Comparison of ENCODE assay signal across 8 cellular contexts in genomic region chr7:42945821-42946615, GRCh38. TPM values are rescaled to one million over a fixed set of nuclear protein-coding genes. Genes with fewer than 3 reads are reported as not detected.
DNase-seq lines count a peak whose midpoint lies in the region; ATAC-seq, FAIRE-seq and TF ChIP-seq lines count a peak whose summit lies in the region.

No MANE protein-coding gene starts in this region.

- in situ Hi-C loops in K562 (cut with MboI): loop anchor here (10.0 to 25.0 kb wide), 2 partner anchors 159 to 316 kb away; no protein-coding TSS in a partner anchor

- peak; percentile 99 for FAIRE-seq in K562 (lab: Jason Lieb, UNC)

- H3K27ac ChIP-seq in K562 (ENCODE audit: extremely low read depth, low read depth, low read length): peak overlapping the region; percentile 75
- no peak overlapping the region for H3K27ac ChIP-seq in coronary artery
- no peak overlapping the region for H3K27ac ChIP-seq in right atrium auricular region

- peak in 1 of 2 experiments; percentile 15; a peak in 2 of 4 replicates for TF ChIP-seq RAD21 in K562 (CRISPR knock-in tag; conservative IDR thresholded peaks at IDR 0.05 in 1 of 2, IDR thresholded peaks at IDR 0.05 in 1 of 2)

- peaks cover 4% of the 10 kb centered on the region for H3K9me3 Mint-ChIP-seq in WTC11

- no peaks in the 10 kb centered on the region for H3K36me3 Mint-ChIP-seq in WTC11

- H3K4me1 Mint-ChIP-seq in WTC11: peaks cover 12% of the 10 kb centered on the region

- TF ChIP-seq CTCF in K562 (IDR thresholded peaks at IDR 0.05 in 2 of 3, conservative IDR thresholded peaks at IDR 0.05 in 1 of 3; ENCODE audit: insufficient read depth in 2 of 3, low read depth in 1 of 3, low read length in 3 of 3) (no peak), WTC11 (IDR thresholded peaks at IDR 0.05) (no peak), coronary artery (IDR thresholded peaks at IDR 0.05) (no peak), right atrium auricular region (IDR thresholded peaks at IDR 0.05) (no peak)

- WGBS in K562 (ENCODE audit: insufficient coverage, low coverage, missing lambda C conversion rate): 10% methylated on average over 4 of the region's 4 CpGs

- BruUV-seq in K562 (replicated peaks; lab: Mats Ljungman, UMichigan): no TSS peak

- H3K9me3 ChIP-seq in K562 (replicated peaks; ENCODE audit: control insufficient read depth, insufficient read depth, low read depth, low read length): no peaks in the 10 kb centered on the region
- no peaks in the 10 kb centered on the region for H3K9me3 ChIP-seq in right atrium auricular region

- TF ChIP-seq POLR2A in K562 (conservative IDR thresholded peaks at IDR 0.05): peak; percentile 71

- no peaks in the 10 kb centered on the region for H3K79me2 ChIP-seq in K562 (ENCODE audit: control insufficient read depth, insufficient read depth, low read length)

- H2AFZ ChIP-seq in K562 (ENCODE audit: low read depth, low read length): peak overlapping the region; percentile 80

- H3K9me1 ChIP-seq in K562 (ENCODE audit: control insufficient read depth, insufficient read depth, low read length): no peaks in the 10 kb centered on the region

- peak overlapping the region; percentile 51 to 66; a peak in 3 of 4 replicates for H3K9ac ChIP-seq in K562 (ENCODE audit: insufficient read depth in 1 of 2, low read depth in 2 of 2, low read length in 2 of 2)

- intact Hi-C loops in K562 (cut with micrococcal nuclease): loop anchor here (1.0 kb wide), 1 partner anchor 40 kb away; no protein-coding TSS in a partner anchor

- POLR2A ChIA-PET in K562 (lab: Yijun Ruan, JAX) (interaction anchor here (0.6 to 1.8 kb wide), 6 partner anchors 10 to 1636 kb away, joined by 3 to 14 read pairs (median 6); partner anchors contain the start of genes MRPL32 and PSMA2), WTC11 (lab: Charles Lee) (interaction anchor here (0.6 kb wide), 1 partner anchor 223 kb away, joined by 3 read pairs; no protein-coding TSS in a partner anchor)

- no peak overlapping the region for H3K27ac Mint-ChIP-seq in WTC11

- DNase-seq in EH (ENCODE audit: low read depth) (peak; percentile 36), K562 (ENCODE audit: extremely low read depth in 1 of 4, low spot score in 3 of 4) (peak; percentile 61 to 94 (median 79)), WTC11 (ENCODE audit: low spot score) (no peak), coronary artery (ENCODE audit: low spot score) (no peak), right atrium auricular region (ENCODE audit: low spot score) (no peak), COLO829 (ENCODE audit: low spot score) (no peak)

- H3K36me3 ChIP-seq in K562 (ENCODE audit: control insufficient read depth, insufficient read depth, low read length) (no peaks in the 10 kb centered on the region; the same call in 2 of the 3 replicates), right atrium auricular region (no peaks in the 10 kb centered on the region)

- no peak overlapping the region for H3K4me3 Mint-ChIP-seq in WTC11

- H3K27me3 ChIP-seq in K562 (ENCODE audit: control insufficient read depth in 2 of 2, insufficient read depth in 2 of 2, low read length in 2 of 2): no peaks in the 10 kb centered on the region
- no peaks in the 10 kb centered on the region for H3K27me3 ChIP-seq in right atrium auricular region

- H3K27me3 Mint-ChIP-seq in WTC11 (ENCODE audit: low read depth): no peaks in the 10 kb centered on the region

- ATAC-seq in GM19438 (IDR thresholded peaks at IDR 0.05; ENCODE audit: low read depth, unreplicated experiment) (peak; percentile 80), HG03280 (IDR thresholded peaks at IDR 0.05; ENCODE audit: unreplicated experiment) (peak; percentile 45), K562 (peak; percentile 98), WTC11 (no peak)

- peak overlapping the region; percentile 13; the same call in 1 of the 2 replicates for H3K4me3 ChIP-seq in K562
- H3K4me3 ChIP-seq in coronary artery: no peak overlapping the region
- H3K4me3 ChIP-seq in right atrium auricular region: no peak overlapping the region

- no peaks in the 10 kb centered on the region for H4K20me1 ChIP-seq in K562 (replicated peaks; ENCODE audit: control insufficient read depth, insufficient read depth, low read length)

- H3K4me2 ChIP-seq in K562 (ENCODE audit: insufficient read depth, low read length): peak overlapping the region; percentile 67

- peaks cover 4 to 15% of the 10 kb centered on the region in 2 experiments; a peak in 4 of 5 replicates for H3K4me1 ChIP-seq in K562 (replicated peaks in 1 of 2; ENCODE audit: control insufficient read depth in 2 of 2, insufficient read depth in 2 of 2, low read length in 2 of 2)
- H3K4me1 ChIP-seq in right atrium auricular region: no peaks in the 10 kb centered on the region

- CTCF ChIA-PET in K562 (lab: Yijun Ruan, JAX; ENCODE audit: low intra/inter-chr PET ratio): no interaction called here
- CTCF ChIA-PET in WTC11 (lab: Charles Lee): interaction anchor here (0.9 to 2.0 kb wide), 4 partner anchors 37 to 636 kb away, joined by 3 to 7 read pairs (median 4); no protein-coding TSS in a partner anchor

- peak; percentile 67; the same call in 1 of the 2 replicates for TF ChIP-seq EP300 in K562 (IDR thresholded peaks at IDR 0.05; ENCODE audit: low read length)

RNA-seq across cellular contexts. Expression of gene MRPL32, which starts 13.8 kb away (rescaled TPM):
- 39.3 and 104 TPM in 2 replicates for total RNA-seq in K562 (2011; cell fraction: chromatin; rRNA removed; ENCODE audit: low replicate concordance)
- 27.3 and 33.6 TPM in 2 replicates for total RNA-seq in K562 (2011; cell fraction: nucleolus; rRNA removed)
- 59.0 and 64.3 TPM in 2 replicates for total RNA-seq in K562 (2011; cell fraction: nucleoplasm; rRNA removed)
- total RNA-seq in K562 (2014; rRNA removed) (104 and 111 TPM in 2 replicates), K562 (2014; rRNA removed; fragmentation: Illumina TruSeq; extraction: Trizol) (138 and 139 TPM in 2 replicates), K562 (2015; rRNA removed; fragmentation: Illumina TruSeq; extraction: Trizol) (109 and 120 TPM in 2 replicates), K562 (2021) (75.5 and 86.0 TPM in 2 replicates), WTC11 (2021) (72.2 to 84.4 TPM (median 75.7 TPM) in 3 replicates), right atrium auricular region (10 to 100 TPM; 36.1 to 53.1 TPM)
- polyA plus RNA-seq in K562 (2011; rRNA removed) (95.4 and 113 TPM in 2 replicates), K562 (2014; fragmentation: Illumina TruSeq; extraction: Trizol) (134 and 140 TPM in 2 replicates), K562 (2014; fragmentation: Nextera tagmentation; extraction: Ambion mirVana) (100 to 1,000 TPM; 341 to 351 TPM), K562 (2014; rRNA removed) (145 and 162 TPM in 2 replicates)
- polyA plus RNA-seq in K562 (2011; cell fraction: cytosol; rRNA removed): 38.5 and 52.8 TPM in 2 replicates
- polyA plus RNA-seq in K562 (2011; cell fraction: nucleus; rRNA removed): 86.8 and 172 TPM in 2 replicates
- polyA plus RNA-seq in K562 (2012): 48.6 and 76.2 TPM in 2 replicates
- polyA minus RNA-seq in K562 (2011; rRNA and poly(A)+ RNA removed): 44.0 and 49.0 TPM in 2 replicates
- polyA minus RNA-seq in K562 (2011; cell fraction: cytosol; rRNA and poly(A)+ RNA removed): 16.0 and 20.2 TPM in 2 replicates
- polyA minus RNA-seq in K562 (2011; cell fraction: nucleus; rRNA and poly(A)+ RNA removed): 22.1 and 46.5 TPM in 2 replicates

RNA-seq across cellular contexts. Expression of gene PSMA2, which starts 14.0 kb away (rescaled TPM):
- total RNA-seq in K562 (2011; cell fraction: chromatin; rRNA removed; ENCODE audit: low replicate concordance): 16.0 and 45.2 TPM in 2 replicates
- 15.5 and 16.6 TPM in 2 replicates for total RNA-seq in K562 (2011; cell fraction: nucleolus; rRNA removed)
- total RNA-seq in K562 (2011; cell fraction: nucleoplasm; rRNA removed): 32.4 and 41.8 TPM in 2 replicates
- total RNA-seq in K562 (2014; rRNA removed): 88.7 and 91.7 TPM in 2 replicates
- 274 and 308 TPM in 2 replicates for total RNA-seq in K562 (2014; rRNA removed; fragmentation: Illumina TruSeq; extraction: Trizol)
- total RNA-seq in K562 (2015; rRNA removed; fragmentation: Illumina TruSeq; extraction: Trizol): 149 and 162 TPM in 2 replicates
- 184 and 200 TPM in 2 replicates for total RNA-seq in K562 (2021)
- 291 and 412 TPM in 2 replicates for polyA plus RNA-seq in K562 (2011; rRNA removed)
- polyA plus RNA-seq in K562 (2011; cell fraction: cytosol; rRNA removed): 71.1 and 145 TPM in 2 replicates
- polyA plus RNA-seq in K562 (2011; cell fraction: nucleus; rRNA removed): 26.1 and 65.3 TPM in 2 replicates
- polyA plus RNA-seq in K562 (2012): 198 and 258 TPM in 2 replicates
- 145 and 154 TPM in 2 replicates for polyA plus RNA-seq in K562 (2014; fragmentation: Illumina TruSeq; extraction: Trizol)
- polyA plus RNA-seq in K562 (2014; fragmentation: Nextera tagmentation; extraction: Ambion mirVana): 1,000 to 10,000 TPM in 1 of 2 experiments, 100 to 1,000 TPM in 1; 887 to 1,070 TPM
- 174 and 213 TPM in 2 replicates for polyA plus RNA-seq in K562 (2014; rRNA removed)
- polyA minus RNA-seq in K562 (2011; rRNA and poly(A)+ RNA removed): 94.8 and 103 TPM in 2 replicates
- 52.1 and 55.2 TPM in 2 replicates for polyA minus RNA-seq in K562 (2011; cell fraction: cytosol; rRNA and poly(A)+ RNA removed)
- polyA minus RNA-seq in K562 (2011; cell fraction: nucleus; rRNA and poly(A)+ RNA removed): 12.5 and 19.8 TPM in 2 replicates
- total RNA-seq in WTC11 (2021): 203 to 228 TPM (median 219 TPM) in 3 replicates
- total RNA-seq in right atrium auricular region: 10 to 100 TPM; 50.7 to 61.8 TPM

RNA-seq across cellular contexts. Expression of gene C7orf25, which starts 34.1 kb away (rescaled TPM):
- 6.8 and 19.1 TPM in 2 replicates for total RNA-seq in K562 (2011; cell fraction: chromatin; rRNA removed; ENCODE audit: low replicate concordance)
- total RNA-seq in K562 (2011; cell fraction: nucleolus; rRNA removed): 2.8 and 5.7 TPM in 2 replicates
- total RNA-seq in K562 (2011; cell fraction: nucleoplasm; rRNA removed): 5.9 and 12.0 TPM in 2 replicates
- total RNA-seq in K562 (2014; rRNA removed): 1.2 and 1.9 TPM in 2 replicates
- total RNA-seq in K562 (2014; rRNA removed; fragmentation: Illumina TruSeq; extraction: Trizol): 2.9 TPM in 2 replicates
- 2.0 and 2.3 TPM in 2 replicates for total RNA-seq in K562 (2015; rRNA removed; fragmentation: Illumina TruSeq; extraction: Trizol)
- total RNA-seq in K562 (2021): 3.4 and 4.4 TPM in 2 replicates
- 3.0 and 4.7 TPM in 2 replicates for polyA plus RNA-seq in K562 (2011; rRNA removed)
- 1.4 and 2.1 TPM in 2 replicates for polyA plus RNA-seq in K562 (2011; cell fraction: cytosol; rRNA removed)
- 2.0 and 3.2 TPM in 2 replicates for polyA plus RNA-seq in K562 (2011; cell fraction: nucleus; rRNA removed)
- 2.2 and 3.1 TPM in 2 replicates for polyA plus RNA-seq in K562 (2012)
- polyA plus RNA-seq in K562 (2014; fragmentation: Illumina TruSeq; extraction: Trizol): 1.8 and 2.7 TPM in 2 replicates
- 1 to 10 TPM; 1.3 to 1.9 TPM for polyA plus RNA-seq in K562 (2014; fragmentation: Nextera tagmentation; extraction: Ambion mirVana)
- polyA plus RNA-seq in K562 (2014; rRNA removed): 1.3 and 5.5 TPM in 2 replicates
- 3.3 and 5.8 TPM in 2 replicates for polyA minus RNA-seq in K562 (2011; rRNA and poly(A)+ RNA removed)
- polyA minus RNA-seq in K562 (2011; cell fraction: cytosol; rRNA and poly(A)+ RNA removed): 0.55 and 1.4 TPM in 2 replicates
- polyA minus RNA-seq in K562 (2011; cell fraction: nucleus; rRNA and poly(A)+ RNA removed): 8.8 and 16.8 TPM in 2 replicates
- total RNA-seq in WTC11 (2021): 4.7 to 5.5 TPM (median 5.5 TPM) in 3 replicates
- 10 to 100 TPM in 1 of 2 donors, 1 to 10 TPM in 1; 4.4 to 10.6 TPM for total RNA-seq in right atrium auricular region

Comparison
In these comparisons a context has a peak if more than half of its experiments do, and no peak if none do; other contexts are left out.
1. DNase-seq: peak in EH (single experiment) and K562 (4 of 4); none in WTC11 (single experiment), coronary artery (single experiment), right atrium auricular region (single experiment) and COLO829 (single experiment).